In the genomic region with DNA sequence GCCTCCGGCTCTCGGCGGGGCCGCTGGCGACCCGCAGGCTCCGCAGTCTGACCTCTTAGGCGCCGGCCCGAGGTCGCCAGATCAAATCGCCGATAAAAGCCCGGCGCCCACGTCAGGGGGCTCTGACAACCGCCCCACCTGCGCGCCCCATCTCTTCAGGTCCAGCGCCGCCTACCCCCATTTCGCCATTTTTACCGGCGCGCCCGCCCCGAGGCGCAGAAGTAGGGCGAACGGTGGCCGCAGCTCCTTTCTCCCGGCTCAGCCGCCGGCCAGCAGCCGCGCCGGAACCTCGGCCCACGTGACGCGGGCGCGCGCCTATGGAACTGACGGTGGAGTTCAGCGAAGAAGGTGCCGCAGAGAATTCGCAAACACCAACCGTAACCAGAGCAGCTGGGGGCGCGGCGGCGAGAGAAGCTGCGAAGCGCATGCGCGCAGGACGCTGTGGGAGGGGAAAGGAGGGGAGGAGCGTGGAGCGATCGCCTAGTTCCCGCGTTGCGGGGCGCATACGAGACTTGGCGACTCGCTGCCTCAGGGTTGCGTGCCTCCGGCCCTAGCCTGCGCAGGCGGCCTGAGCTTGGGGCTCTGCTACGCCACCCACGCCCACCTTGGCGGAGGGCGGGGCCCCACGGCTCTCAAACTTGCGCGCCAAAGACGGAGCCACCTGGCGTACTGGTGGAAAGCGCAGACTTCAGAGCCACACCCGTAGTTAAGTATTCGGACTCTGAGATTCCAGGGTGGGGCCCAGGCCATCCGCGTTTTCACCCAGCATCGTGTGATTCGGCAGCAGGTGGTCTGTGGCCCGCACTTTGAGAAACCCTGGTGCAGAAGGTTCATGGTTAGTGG, we compare ENCODE assay signal across 1 cellular context.
TF ChIP-seq lines count a peak whose summit lies in the region.

A gene with protein sequence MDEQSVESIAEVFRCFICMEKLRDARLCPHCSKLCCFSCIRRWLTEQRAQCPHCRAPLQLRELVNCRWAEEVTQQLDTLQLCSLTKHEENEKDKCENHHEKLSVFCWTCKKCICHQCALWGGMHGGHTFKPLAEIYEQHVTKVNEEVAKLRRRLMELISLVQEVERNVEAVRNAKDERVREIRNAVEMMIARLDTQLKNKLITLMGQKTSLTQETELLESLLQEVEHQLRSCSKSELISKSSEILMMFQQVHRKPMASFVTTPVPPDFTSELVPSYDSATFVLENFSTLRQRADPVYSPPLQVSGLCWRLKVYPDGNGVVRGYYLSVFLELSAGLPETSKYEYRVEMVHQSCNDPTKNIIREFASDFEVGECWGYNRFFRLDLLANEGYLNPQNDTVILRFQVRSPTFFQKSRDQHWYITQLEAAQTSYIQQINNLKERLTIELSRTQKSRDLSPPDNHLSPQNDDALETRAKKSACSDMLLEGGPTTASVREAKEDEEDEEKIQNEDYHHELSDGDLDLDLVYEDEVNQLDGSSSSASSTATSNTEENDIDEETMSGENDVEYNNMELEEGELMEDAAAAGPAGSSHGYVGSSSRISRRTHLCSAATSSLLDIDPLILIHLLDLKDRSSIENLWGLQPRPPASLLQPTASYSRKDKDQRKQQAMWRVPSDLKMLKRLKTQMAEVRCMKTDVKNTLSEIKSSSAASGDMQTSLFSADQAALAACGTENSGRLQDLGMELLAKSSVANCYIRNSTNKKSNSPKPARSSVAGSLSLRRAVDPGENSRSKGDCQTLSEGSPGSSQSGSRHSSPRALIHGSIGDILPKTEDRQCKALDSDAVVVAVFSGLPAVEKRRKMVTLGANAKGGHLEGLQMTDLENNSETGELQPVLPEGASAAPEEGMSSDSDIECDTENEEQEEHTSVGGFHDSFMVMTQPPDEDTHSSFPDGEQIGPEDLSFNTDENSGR (minus strand): TSS at position 418 of the 843 bp plus-strand sequence. CDS start 419 bp downstream, outside the sequence.

TF ChIP-seq in K562, 482 proteins besides CTCF, POLR2A, EP300 and RAD21 (continued from another document and continues in another):
- TF ChIP-seq, protein P1, sequence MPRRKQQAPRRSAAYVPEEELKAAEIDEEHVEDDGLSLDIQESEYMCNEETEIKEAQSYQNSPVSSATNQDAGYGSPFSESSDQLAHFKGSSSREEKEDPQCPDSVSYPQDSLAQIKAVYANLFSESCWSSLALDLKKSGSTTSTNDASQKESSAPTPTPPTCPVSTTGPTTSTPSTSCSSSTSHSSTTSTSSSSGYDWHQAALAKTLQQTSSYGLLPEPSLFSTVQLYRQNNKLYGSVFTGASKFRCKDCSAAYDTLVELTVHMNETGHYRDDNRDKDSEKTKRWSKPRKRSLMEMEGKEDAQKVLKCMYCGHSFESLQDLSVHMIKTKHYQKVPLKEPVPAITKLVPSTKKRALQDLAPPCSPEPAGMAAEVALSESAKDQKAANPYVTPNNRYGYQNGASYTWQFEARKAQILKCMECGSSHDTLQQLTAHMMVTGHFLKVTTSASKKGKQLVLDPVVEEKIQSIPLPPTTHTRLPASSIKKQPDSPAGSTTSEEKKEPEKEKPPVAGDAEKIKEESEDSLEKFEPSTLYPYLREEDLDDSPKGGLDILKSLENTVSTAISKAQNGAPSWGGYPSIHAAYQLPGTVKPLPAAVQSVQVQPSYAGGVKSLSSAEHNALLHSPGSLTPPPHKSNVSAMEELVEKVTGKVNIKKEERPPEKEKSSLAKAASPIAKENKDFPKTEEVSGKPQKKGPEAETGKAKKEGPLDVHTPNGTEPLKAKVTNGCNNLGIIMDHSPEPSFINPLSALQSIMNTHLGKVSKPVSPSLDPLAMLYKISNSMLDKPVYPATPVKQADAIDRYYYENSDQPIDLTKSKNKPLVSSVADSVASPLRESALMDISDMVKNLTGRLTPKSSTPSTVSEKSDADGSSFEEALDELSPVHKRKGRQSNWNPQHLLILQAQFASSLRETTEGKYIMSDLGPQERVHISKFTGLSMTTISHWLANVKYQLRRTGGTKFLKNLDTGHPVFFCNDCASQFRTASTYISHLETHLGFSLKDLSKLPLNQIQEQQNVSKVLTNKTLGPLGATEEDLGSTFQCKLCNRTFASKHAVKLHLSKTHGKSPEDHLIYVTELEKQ (CRISPR knock-in tag; IDR thresholded peaks at IDR 0.05) = no peak
- TF ChIP-seq RCOR1 (IDR thresholded peaks at IDR 0.05; ENCODE audit: borderline replicate concordance in 1 of 2, low read depth in 2 of 2, low read length in 2 of 2) = peak in 1 of 2 experiments; percentile 84; a peak in 2 of 4 replicates
- TF ChIP-seq RHOXF2B (CRISPR knock-in tag; conservative IDR thresholded peaks at IDR 0.05) = no peak
- TF ChIP-seq ZNF77 (CRISPR knock-in tag; IDR thresholded peaks at IDR 0.05) = no peak
- TF ChIP-seq, protein P2, sequence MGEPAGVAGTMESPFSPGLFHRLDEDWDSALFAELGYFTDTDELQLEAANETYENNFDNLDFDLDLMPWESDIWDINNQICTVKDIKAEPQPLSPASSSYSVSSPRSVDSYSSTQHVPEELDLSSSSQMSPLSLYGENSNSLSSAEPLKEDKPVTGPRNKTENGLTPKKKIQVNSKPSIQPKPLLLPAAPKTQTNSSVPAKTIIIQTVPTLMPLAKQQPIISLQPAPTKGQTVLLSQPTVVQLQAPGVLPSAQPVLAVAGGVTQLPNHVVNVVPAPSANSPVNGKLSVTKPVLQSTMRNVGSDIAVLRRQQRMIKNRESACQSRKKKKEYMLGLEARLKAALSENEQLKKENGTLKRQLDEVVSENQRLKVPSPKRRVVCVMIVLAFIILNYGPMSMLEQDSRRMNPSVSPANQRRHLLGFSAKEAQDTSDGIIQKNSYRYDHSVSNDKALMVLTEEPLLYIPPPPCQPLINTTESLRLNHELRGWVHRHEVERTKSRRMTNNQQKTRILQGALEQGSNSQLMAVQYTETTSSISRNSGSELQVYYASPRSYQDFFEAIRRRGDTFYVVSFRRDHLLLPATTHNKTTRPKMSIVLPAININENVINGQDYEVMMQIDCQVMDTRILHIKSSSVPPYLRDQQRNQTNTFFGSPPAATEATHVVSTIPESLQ (CRISPR knock-in tag; IDR thresholded peaks at IDR 0.05) = 0 out of 2 replicates have a peak, but pooled peaks have one; percentile 35
- no peak for TF ChIP-seq ZFP30 (CRISPR knock-in tag; IDR thresholded peaks at IDR 0.05; ENCODE audit: borderline replicate concordance)
- TF ChIP-seq, protein P3, sequence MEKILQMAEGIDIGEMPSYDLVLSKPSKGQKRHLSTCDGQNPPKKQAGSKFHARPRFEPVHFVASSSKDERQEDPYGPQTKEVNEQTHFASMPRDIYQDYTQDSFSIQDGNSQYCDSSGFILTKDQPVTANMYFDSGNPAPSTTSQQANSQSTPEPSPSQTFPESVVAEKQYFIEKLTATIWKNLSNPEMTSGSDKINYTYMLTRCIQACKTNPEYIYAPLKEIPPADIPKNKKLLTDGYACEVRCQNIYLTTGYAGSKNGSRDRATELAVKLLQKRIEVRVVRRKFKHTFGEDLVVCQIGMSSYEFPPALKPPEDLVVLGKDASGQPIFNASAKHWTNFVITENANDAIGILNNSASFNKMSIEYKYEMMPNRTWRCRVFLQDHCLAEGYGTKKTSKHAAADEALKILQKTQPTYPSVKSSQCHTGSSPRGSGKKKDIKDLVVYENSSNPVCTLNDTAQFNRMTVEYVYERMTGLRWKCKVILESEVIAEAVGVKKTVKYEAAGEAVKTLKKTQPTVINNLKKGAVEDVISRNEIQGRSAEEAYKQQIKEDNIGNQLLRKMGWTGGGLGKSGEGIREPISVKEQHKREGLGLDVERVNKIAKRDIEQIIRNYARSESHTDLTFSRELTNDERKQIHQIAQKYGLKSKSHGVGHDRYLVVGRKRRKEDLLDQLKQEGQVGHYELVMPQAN (IDR thresholded peaks at IDR 0.05; ENCODE audit: borderline replicate concordance) = peak; percentile 80
- peak; percentile 52; the same call in 1 of the 2 replicates for TF ChIP-seq NR2C2 (CRISPR knock-in tag; IDR thresholded peaks at IDR 0.05)
- TF ChIP-seq NR2C2 (tag; IDR thresholded peaks at IDR 0.05) = peak; percentile 81; the same call in 1 of the 2 replicates
- no peak for TF ChIP-seq ARNT (IDR thresholded peaks at IDR 0.05)
- TF ChIP-seq, protein P4, sequence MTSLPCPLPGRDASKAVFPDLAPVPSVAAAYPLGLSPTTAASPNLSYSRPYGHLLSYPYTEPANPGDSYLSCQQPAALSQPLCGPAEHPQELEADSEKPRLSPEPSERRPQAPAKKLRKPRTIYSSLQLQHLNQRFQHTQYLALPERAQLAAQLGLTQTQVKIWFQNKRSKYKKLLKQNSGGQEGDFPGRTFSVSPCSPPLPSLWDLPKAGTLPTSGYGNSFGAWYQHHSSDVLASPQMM (CRISPR knock-in tag; IDR thresholded peaks at IDR 0.05) = no peak
- TF ChIP-seq ZNF384 (IDR thresholded peaks at IDR 0.05; ENCODE audit: low read depth, low read length) = no peak
- TF ChIP-seq TRIM28 (IDR thresholded peaks at IDR 0.05) = no peak
- TF ChIP-seq HNRNPH1 (optimal IDR thresholded peaks at IDR 0.05; ENCODE audit: low read depth, low read length) = no peak
- TF ChIP-seq, protein P5, sequence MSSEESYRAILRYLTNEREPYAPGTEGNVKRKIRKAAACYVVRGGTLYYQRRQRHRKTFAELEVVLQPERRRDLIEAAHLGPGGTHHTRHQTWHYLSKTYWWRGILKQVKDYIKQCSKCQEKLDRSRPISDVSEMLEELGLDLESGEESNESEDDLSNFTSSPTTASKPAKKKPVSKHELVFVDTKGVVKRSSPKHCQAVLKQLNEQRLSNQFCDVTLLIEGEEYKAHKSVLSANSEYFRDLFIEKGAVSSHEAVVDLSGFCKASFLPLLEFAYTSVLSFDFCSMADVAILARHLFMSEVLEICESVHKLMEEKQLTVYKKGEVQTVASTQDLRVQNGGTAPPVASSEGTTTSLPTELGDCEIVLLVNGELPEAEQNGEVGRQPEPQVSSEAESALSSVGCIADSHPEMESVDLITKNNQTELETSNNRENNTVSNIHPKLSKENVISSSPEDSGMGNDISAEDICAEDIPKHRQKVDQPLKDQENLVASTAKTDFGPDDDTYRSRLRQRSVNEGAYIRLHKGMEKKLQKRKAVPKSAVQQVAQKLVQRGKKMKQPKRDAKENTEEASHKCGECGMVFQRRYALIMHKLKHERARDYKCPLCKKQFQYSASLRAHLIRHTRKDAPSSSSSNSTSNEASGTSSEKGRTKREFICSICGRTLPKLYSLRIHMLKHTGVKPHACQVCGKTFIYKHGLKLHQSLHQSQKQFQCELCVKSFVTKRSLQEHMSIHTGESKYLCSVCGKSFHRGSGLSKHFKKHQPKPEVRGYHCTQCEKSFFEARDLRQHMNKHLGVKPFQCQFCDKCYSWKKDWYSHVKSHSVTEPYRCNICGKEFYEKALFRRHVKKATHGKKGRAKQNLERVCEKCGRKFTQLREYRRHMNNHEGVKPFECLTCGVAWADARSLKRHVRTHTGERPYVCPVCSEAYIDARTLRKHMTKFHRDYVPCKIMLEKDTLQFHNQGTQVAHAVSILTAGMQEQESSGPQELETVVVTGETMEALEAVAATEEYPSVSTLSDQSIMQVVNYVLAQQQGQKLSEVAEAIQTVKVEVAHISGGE (CRISPR knock-in tag; IDR thresholded peaks at IDR 0.05) = peak in 2 of 3 experiments; percentile 79 to 94; a peak in 4 of 6 replicates
- TF ChIP-seq, protein P6, sequence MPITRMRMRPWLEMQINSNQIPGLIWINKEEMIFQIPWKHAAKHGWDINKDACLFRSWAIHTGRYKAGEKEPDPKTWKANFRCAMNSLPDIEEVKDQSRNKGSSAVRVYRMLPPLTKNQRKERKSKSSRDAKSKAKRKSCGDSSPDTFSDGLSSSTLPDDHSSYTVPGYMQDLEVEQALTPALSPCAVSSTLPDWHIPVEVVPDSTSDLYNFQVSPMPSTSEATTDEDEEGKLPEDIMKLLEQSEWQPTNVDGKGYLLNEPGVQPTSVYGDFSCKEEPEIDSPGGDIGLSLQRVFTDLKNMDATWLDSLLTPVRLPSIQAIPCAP (CRISPR knock-in tag; IDR thresholded peaks at IDR 0.05; ENCODE audit: borderline replicate concordance) = no peak
- no peak for TF ChIP-seq SMAD2 (IDR thresholded peaks at IDR 0.05; ENCODE audit: low read depth, low read length)
- TF ChIP-seq SREBF2 (CRISPR knock-in tag; IDR thresholded peaks at IDR 0.05) = no peak
- TF ChIP-seq FOXK2 (conservative IDR thresholded peaks at IDR 0.05 in 1 of 2, IDR thresholded peaks at IDR 0.05 in 1 of 2; ENCODE audit: low read depth in 2 of 2) = peak in 1 of 2 experiments; percentile 70; a peak in 2 of 4 replicates
- TF ChIP-seq, protein P7, sequence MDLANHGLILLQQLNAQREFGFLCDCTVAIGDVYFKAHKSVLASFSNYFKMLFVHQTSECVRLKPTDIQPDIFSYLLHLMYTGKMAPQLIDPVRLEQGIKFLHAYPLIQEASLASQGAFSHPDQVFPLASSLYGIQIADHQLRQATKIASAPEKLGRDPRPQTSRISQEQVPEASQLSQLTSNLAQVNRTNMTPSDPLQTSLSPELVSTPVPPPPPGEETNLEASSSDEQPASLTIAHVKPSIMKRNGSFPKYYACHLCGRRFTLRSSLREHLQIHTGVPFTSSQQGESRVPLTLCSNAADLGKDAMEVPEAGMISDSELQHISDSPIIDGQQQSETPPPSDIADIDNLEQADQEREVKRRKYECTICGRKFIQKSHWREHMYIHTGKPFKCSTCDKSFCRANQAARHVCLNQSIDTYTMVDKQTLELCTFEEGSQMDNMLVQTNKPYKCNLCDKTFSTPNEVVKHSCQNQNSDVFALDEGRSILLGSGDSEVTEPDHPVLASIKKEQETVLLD (IDR thresholded peaks at IDR 0.05) = peak; percentile 98
- no peak for TF ChIP-seq NR1H2 (CRISPR knock-in tag; IDR thresholded peaks at IDR 0.05)
- TF ChIP-seq FIP1L1 (IDR thresholded peaks at IDR 0.05; ENCODE audit: low read depth, low read length, poor library complexity, severe bottlenecking) = peak; percentile 94
- TF ChIP-seq CREM (IDR thresholded peaks at IDR 0.05; ENCODE audit: low read depth) = peak; percentile 51; the same call in 1 of the 2 replicates
- TF ChIP-seq, protein P8, sequence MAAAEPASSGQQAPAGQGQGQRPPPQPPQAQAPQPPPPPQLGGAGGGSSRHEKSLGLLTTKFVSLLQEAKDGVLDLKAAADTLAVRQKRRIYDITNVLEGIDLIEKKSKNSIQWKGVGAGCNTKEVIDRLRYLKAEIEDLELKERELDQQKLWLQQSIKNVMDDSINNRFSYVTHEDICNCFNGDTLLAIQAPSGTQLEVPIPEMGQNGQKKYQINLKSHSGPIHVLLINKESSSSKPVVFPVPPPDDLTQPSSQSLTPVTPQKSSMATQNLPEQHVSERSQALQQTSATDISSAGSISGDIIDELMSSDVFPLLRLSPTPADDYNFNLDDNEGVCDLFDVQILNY (CRISPR knock-in tag; IDR thresholded peaks at IDR 0.05) = peak; percentile 57
- TF ChIP-seq RB1 (IDR thresholded peaks at IDR 0.05; ENCODE audit: low read depth) = peak; percentile 95
- TF ChIP-seq CBFB (CRISPR knock-in tag; IDR thresholded peaks at IDR 0.05) = no peak
- peak; percentile 93 for TF ChIP-seq RBBP5 (IDR thresholded peaks at IDR 0.05; ENCODE audit: borderline replicate concordance, insufficient read depth, low read length, poor library complexity, severe bottlenecking)
- TF ChIP-seq, protein P9, sequence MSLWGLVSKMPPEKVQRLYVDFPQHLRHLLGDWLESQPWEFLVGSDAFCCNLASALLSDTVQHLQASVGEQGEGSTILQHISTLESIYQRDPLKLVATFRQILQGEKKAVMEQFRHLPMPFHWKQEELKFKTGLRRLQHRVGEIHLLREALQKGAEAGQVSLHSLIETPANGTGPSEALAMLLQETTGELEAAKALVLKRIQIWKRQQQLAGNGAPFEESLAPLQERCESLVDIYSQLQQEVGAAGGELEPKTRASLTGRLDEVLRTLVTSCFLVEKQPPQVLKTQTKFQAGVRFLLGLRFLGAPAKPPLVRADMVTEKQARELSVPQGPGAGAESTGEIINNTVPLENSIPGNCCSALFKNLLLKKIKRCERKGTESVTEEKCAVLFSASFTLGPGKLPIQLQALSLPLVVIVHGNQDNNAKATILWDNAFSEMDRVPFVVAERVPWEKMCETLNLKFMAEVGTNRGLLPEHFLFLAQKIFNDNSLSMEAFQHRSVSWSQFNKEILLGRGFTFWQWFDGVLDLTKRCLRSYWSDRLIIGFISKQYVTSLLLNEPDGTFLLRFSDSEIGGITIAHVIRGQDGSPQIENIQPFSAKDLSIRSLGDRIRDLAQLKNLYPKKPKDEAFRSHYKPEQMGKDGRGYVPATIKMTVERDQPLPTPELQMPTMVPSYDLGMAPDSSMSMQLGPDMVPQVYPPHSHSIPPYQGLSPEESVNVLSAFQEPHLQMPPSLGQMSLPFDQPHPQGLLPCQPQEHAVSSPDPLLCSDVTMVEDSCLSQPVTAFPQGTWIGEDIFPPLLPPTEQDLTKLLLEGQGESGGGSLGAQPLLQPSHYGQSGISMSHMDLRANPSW (CRISPR knock-in tag; IDR thresholded peaks at IDR 0.05) = peak; percentile 79; the same call in 1 of the 2 replicates
- TF ChIP-seq L3MBTL2 (IDR thresholded peaks at IDR 0.05) = peak; percentile 93
- TF ChIP-seq IFI16 (CRISPR knock-in tag; IDR thresholded peaks at IDR 0.05) = no peak
